Comparison of ENCODE assay signal across 8 cellular contexts in genomic region chr4:27084685-27085356, GRCh38.
DNase-seq lines count a peak whose midpoint lies in the region; ATAC-seq lines count a peak whose summit lies in the region.

No MANE protein-coding gene starts in this region.

- H3K27ac Mint-ChIP-seq in naive thymus-derived CD4-positive, alpha-beta T cell = no peak overlapping the region

- no peaks in the 10 kb centered on the region for H3K36me3 ChIP-seq in SJCRH30
- H3K36me3 ChIP-seq in naive thymus-derived CD4-positive, alpha-beta T cell (ENCODE audit: control insufficient read depth in 2 of 3, insufficient read depth in 3 of 3, low read length in 3 of 3) = no peaks in the 10 kb centered on the region

- intact Hi-C loops in naive thymus-derived CD4-positive, alpha-beta T cell (cut with micrococcal nuclease) = no loop called here

- ATAC-seq in naive thymus-derived CD4-positive, alpha-beta T cell = no peak
- ATAC-seq in GM18858 (IDR thresholded peaks at IDR 0.05; ENCODE audit: unreplicated experiment) (no peak), HG03135 (IDR thresholded peaks at IDR 0.05; ENCODE audit: unreplicated experiment) (no peak)

- peaks cover 0 to 17% (median 9%) of the 10 kb centered on the region in 7 donors for H3K4me1 Mint-ChIP-seq in naive thymus-derived CD4-positive, alpha-beta T cell

- DNase-seq in SIG-M5 treated with dmso at 0.1 percent for 504 hours (lab: John Stamatoyannopoulos, UW; ENCODE audit: unreplicated experiment) = peak; percentile 12
- DNase-seq in SIG-M5 (lab: John Stamatoyannopoulos, UW) = no peak
- peak; percentile 45 to 66 for DNase-seq in SJCRH30
- DNase-seq in epidermal melanocyte (ENCODE audit: insufficient read length, low spot score) = peak; percentile 26
- no peak for DNase-seq in naive thymus-derived CD4-positive, alpha-beta T cell
- no peak for DNase-seq in foreskin melanocyte

- H3K27ac ChIP-seq in SJCRH30 = no peak overlapping the region
- H3K27ac ChIP-seq in naive thymus-derived CD4-positive, alpha-beta T cell (ENCODE audit: low read depth, low read length) = no peak overlapping the region

- no peaks in the 10 kb centered on the region for H3K9me3 ChIP-seq in SJCRH30 (replicated peaks)
- H3K9me3 ChIP-seq in naive thymus-derived CD4-positive, alpha-beta T cell (ENCODE audit: control insufficient read depth in 2 of 3, low read length in 3 of 3) = no peaks in the 10 kb centered on the region

- H3K4me1 ChIP-seq in SJCRH30 = peaks cover 6% of the 10 kb centered on the region; the same call in 1 of the 2 replicates
- H3K4me1 ChIP-seq in naive thymus-derived CD4-positive, alpha-beta T cell (ENCODE audit: control insufficient read depth in 2 of 2, insufficient read depth in 2 of 2, low read length in 2 of 2) = no peaks in the 10 kb centered on the region

- POLR2A ChIA-PET in naive thymus-derived CD4-positive, alpha-beta T cell (lab: Charles Lee) = no interaction called here

- H3K27me3 Mint-ChIP-seq in naive thymus-derived CD4-positive, alpha-beta T cell = peaks cover 48 to 82% (median 70%) of the 10 kb centered on the region in 5 donors

- peaks cover 0 to 6% (median 0%) of the 10 kb centered on the region in 11 donors for H3K9me3 Mint-ChIP-seq in naive thymus-derived CD4-positive, alpha-beta T cell

- H3K4me3 ChIP-seq in SJCRH30 = peak overlapping the region; percentile 43
- H3K4me3 ChIP-seq in naive thymus-derived CD4-positive, alpha-beta T cell (ENCODE audit: low read length) = peak overlapping the region; percentile 24

- H3K4me3 Mint-ChIP-seq in naive thymus-derived CD4-positive, alpha-beta T cell = peak overlapping the region in 7 of 10 donors; percentile 16 to 68 (median 51)

- CTCF ChIA-PET in naive thymus-derived CD4-positive, alpha-beta T cell (lab: Charles Lee) = interaction anchor here (1.2 kb wide), 1 partner anchor 627 kb away, joined by 3 read pairs; no protein-coding TSS in a partner anchor

- H3K36me3 Mint-ChIP-seq in naive thymus-derived CD4-positive, alpha-beta T cell = no peaks in the 10 kb centered on the region

- H3K27me3 ChIP-seq in SJCRH30 = no peaks in the 10 kb centered on the region; the same call in 1 of the 2 replicates
- H3K27me3 ChIP-seq in naive thymus-derived CD4-positive, alpha-beta T cell (ENCODE audit: control insufficient read depth in 2 of 2, insufficient read depth in 2 of 2, low read length in 2 of 2) = peaks cover 5 to 12% of the 10 kb centered on the region in 2 donors

Comparison
In these comparisons a context has a peak if more than half of its experiments do, and no peak if none do; other contexts are left out.
1. DNase-seq: peak in SIG-M5 treated with dmso at 0.1 percent for 504 hours (single experiment), SJCRH30 (2 of 2) and epidermal melanocyte (single experiment); none in SIG-M5 (single experiment), naive thymus-derived CD4-positive, alpha-beta T cell (0 of 9) and foreskin melanocyte (single experiment).